ENCODE assay signal across 14 cellular contexts in genomic region chr6:107794771-107795170, GRCh38. TPM values are rescaled to one million over a fixed set of nuclear protein-coding genes. Genes with fewer than 3 reads are reported as not detected.
"Had no signal": no experiment of that assay in that cellular context is flagged by ENCODE, and none has a peak within 500 bp of the region (broad histone marks: within the 10 kb centered on the region; RNA-seq: fewer than 3 reads in every experiment).

No MANE protein-coding gene starts in this region.

- H3K4me1 ChIP-seq: body of pancreas, pancreas, tibial artery, vagina had no signal

- H3K27me3 ChIP-seq: body of pancreas, hepatocyte, pancreas, tibial artery, vagina had no signal

- H3K4me3 ChIP-seq: body of pancreas, hepatocyte, pancreas, tibial artery, vagina had no signal

- H2AFZ ChIP-seq: hepatocyte had no signal

- H3K9me3 ChIP-seq: body of pancreas, pancreas, tibial artery, vagina had no signal

- H3K27ac Mint-ChIP-seq: dendritic cell treated with granulocyte-macrophage colony-stimulating factor and Interleukin-4, amounts not matched to agents 40 ng/mL and 50 ng/mL, for 4 days had no signal

- DNase-seq: activated CD4-positive, alpha-beta T cell treated with anti-CD3 and anti-CD28 coated beads for 48 hours; activated effector memory CD4-positive, alpha-beta T cell treated with anti-CD3 and anti-CD28 coated beads, Interleukin-2, amount 50 U/mL, for 16 hours; body of pancreas; central memory CD4-positive, alpha-beta T cell; erythroblast; pancreas; stimulated activated CD4-positive, alpha-beta T cell treated with anti-CD3 and anti-CD28 coated beads, Interleukin-15, amount 100 ng/mL, for 24 hours; stimulated activated CD4-positive, alpha-beta T cell treated with anti-CD3 and anti-CD28 coated beads, Interleukin-4, amount 100 ng/mL, for 24 hours; tibial artery; WERI-Rb-1 had no signal

- ATAC-seq: body of pancreas, pancreas had no signal

- H3K36me3 ChIP-seq: pancreas, tibial artery, vagina, WERI-Rb-1 had no signal

- H3K27ac ChIP-seq: body of pancreas, hepatocyte, pancreas, tibial artery, vagina, WERI-Rb-1 had no signal

- H3K79me2 ChIP-seq: hepatocyte had no signal

- H3K9me3 Mint-ChIP-seq: dendritic cell treated with granulocyte-macrophage colony-stimulating factor and Interleukin-4, amounts not matched to agents 40 ng/mL and 50 ng/mL, for 4 days had no signal

- H3K4me2 ChIP-seq: hepatocyte had no signal

- H3K4me3 Mint-ChIP-seq: dendritic cell treated with granulocyte-macrophage colony-stimulating factor and Interleukin-4, amounts not matched to agents 40 ng/mL and 50 ng/mL, for 4 days had no signal

RNA-seq across cellular contexts. Expression of gene SCML4, which starts 29.3 kb away (rescaled TPM):
- total RNA-seq: skeletal muscle tissue had no signal
